Comparison of ENCODE assay signal across 8 cellular contexts in the genomic region with DNA sequence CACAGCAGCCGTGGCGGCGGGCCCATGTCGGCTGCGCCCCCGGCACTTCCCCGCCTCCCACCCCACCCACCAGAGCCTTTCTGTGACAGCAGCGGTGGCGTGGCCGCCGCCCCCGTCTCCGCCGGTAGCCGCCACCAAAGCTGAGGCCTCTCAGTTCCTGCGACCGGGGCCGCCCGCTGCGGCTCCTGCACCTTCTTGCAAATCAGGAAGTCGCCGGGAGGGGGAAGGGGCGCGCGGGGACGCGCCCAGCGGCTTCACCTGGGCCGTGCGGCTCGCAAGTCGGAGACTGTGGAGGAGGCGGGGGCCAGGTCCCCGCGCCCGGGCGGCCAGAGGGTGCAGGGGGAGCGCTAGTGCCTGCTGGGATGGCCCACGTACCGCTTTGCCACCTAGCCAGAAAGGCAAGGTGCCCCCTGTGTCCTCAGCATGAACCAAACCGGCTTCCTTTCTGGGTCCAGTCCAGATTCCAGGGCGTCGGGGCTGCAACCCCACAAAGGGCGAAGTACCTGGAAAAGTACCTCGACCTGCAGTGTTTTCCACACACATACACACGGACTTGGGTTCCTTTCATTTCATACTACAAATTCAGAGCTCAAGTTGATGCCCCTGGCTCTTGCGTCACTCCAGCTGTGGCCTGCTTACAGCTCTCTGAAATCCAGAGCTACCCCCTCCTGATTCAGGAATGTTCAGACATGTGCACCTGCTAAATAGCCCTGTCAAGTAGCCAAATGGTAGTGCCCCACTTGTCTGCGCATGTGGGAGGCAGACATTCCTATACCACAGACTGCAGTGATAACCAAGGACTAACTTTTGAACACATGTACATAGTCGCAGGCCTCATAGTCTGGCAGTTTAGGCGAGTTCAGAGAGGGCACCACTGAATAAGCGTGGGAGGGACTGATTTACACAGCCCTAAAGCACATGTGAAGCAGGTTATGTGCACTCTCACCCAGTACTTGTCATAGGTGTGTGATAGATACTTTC. TPM values are rescaled to one million over a fixed set of nuclear protein-coding genes. Genes with fewer than 3 reads are reported as not detected.
DNase-seq lines count a peak whose midpoint lies in the region; ATAC-seq and TF ChIP-seq lines count a peak whose summit lies in the region.

A gene with protein sequence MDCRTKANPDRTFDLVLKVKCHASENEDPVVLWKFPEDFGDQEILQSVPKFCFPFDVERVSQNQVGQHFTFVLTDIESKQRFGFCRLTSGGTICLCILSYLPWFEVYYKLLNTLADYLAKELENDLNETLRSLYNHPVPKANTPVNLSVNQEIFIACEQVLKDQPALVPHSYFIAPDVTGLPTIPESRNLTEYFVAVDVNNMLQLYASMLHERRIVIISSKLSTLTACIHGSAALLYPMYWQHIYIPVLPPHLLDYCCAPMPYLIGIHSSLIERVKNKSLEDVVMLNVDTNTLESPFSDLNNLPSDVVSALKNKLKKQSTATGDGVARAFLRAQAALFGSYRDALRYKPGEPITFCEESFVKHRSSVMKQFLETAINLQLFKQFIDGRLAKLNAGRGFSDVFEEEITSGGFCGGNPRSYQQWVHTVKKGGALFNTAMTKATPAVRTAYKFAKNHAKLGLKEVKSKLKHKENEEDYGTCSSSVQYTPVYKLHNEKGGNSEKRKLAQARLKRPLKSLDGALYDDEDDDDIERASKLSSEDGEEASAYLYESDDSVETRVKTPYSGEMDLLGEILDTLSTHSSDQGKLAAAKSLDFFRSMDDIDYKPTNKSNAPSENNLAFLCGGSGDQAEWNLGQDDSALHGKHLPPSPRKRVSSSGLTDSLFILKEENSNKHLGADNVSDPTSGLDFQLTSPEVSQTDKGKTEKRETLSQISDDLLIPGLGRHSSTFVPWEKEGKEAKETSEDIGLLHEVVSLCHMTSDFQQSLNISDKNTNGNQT (minus strand): TSS at position 199 of the 981 bp plus-strand sequence. CDS start 325 bp downstream, outside the sequence.

- peak in 1 of 2 donors; percentile 27 for TF ChIP-seq POLR2A in uterus (IDR thresholded peaks at IDR 0.05)

- H4K20me1 ChIP-seq in Karpas-422 (ENCODE audit: insufficient read depth, low read depth, low read length), result no peaks in the 10 kb centered on the region

- H3K9me3 ChIP-seq in Karpas-422 (ENCODE audit: low read length) (no peaks in the 10 kb centered on the region), psoas muscle (no peaks in the 10 kb centered on the region), uterus (no peaks in the 10 kb centered on the region)

- peaks cover 20% of the 10 kb centered on the region for H3K36me3 Mint-ChIP-seq in activated naive CD8-positive, alpha-beta T cell treated with anti-CD3 and anti-CD28 coated beads, Interleukin-2, amount 10 ng/mL, durations not matched to agents 7 days and 5 days

- peak within 1 kb of the TSS; percentile 91 for H3K4me2 ChIP-seq in Karpas-422 (ENCODE audit: low read depth, low read length, poor library complexity, severe bottlenecking)

- H3K27me3 ChIP-seq in Karpas-422 (ENCODE audit: low read length) (no peaks in the 10 kb centered on the region), psoas muscle (ENCODE audit: insufficient read depth in 3 of 3, low read length in 2 of 3) (no peaks in the 10 kb centered on the region), uterus (no peaks in the 10 kb centered on the region)

- H3K9ac ChIP-seq in Karpas-422 (ENCODE audit: low read length), result peak within 1 kb of the TSS; percentile 81

- peak within 1 kb of the TSS; percentile 76 for H2AFZ ChIP-seq in Karpas-422 (ENCODE audit: low read length)

- TF ChIP-seq CTCF in psoas muscle (IDR thresholded peaks at IDR 0.05) (peak; percentile 16), uterus (IDR thresholded peaks at IDR 0.05) (peak in 1 of 4 experiments; percentile 8)

- ATAC-seq in GM21825 (IDR thresholded peaks at IDR 0.05; ENCODE audit: unreplicated experiment), result peak; percentile 73
- peak; percentile 65 for ATAC-seq in activated naive CD8-positive, alpha-beta T cell treated with anti-CD3 and anti-CD28 coated beads, Interleukin-2, amount 10 ng/mL, durations not matched to agents 7 days and 5 days (ENCODE audit: low read depth)
- ATAC-seq in left ventricle myocardium superior, result peak; percentile 82
- ATAC-seq in psoas muscle, result peak; percentile 69 to 76 (median 72)

- POLR2A ChIA-PET in activated naive CD8-positive, alpha-beta T cell treated with anti-CD3 and anti-CD28 coated beads, Interleukin-2, amount 10 ng/mL, durations not matched to agents 7 days and 5 days (lab: Charles Lee), result interaction anchor here (0.6 to 2.8 kb wide), 8 partner anchors 8 to 398 kb away, joined by 3 to 15 read pairs (median 4); partner anchors contain the start of gene NEK7

- H3K4me1 Mint-ChIP-seq in activated naive CD8-positive, alpha-beta T cell treated with anti-CD3 and anti-CD28 coated beads, Interleukin-2, amount 10 ng/mL, durations not matched to agents 7 days and 5 days, result peaks cover 53% of the 10 kb centered on the region

- H3K4me3 ChIP-seq in Karpas-422 (ENCODE audit: low read length) (peak within 1 kb of the TSS; percentile 83), psoas muscle (peak within 1 kb of the TSS; percentile 88), uterus (peak within 1 kb of the TSS; percentile 35 to 63)

- H3K79me2 ChIP-seq in Karpas-422 (ENCODE audit: low read length), result peaks cover 38% of the 10 kb centered on the region

- peak within 1 kb of the TSS; percentile 99 for H3K27ac Mint-ChIP-seq in activated naive CD8-positive, alpha-beta T cell treated with anti-CD3 and anti-CD28 coated beads, Interleukin-2, amount 10 ng/mL, durations not matched to agents 7 days and 5 days

- H3K27ac ChIP-seq in Karpas-422 (ENCODE audit: low read length), result peak within 1 kb of the TSS; percentile 67
- peak within 1 kb of the TSS; percentile 88 for H3K27ac ChIP-seq in psoas muscle
- peak within 1 kb of the TSS; percentile 85 to 91 for H3K27ac ChIP-seq in uterus

- H3K4me3 Mint-ChIP-seq in activated naive CD8-positive, alpha-beta T cell treated with anti-CD3 and anti-CD28 coated beads, Interleukin-2, amount 10 ng/mL, durations not matched to agents 7 days and 5 days, result peak within 1 kb of the TSS; percentile 93

- DNase-seq in ELR (ENCODE audit: low read depth) (peak; percentile 60), Karpas-422 (peak; percentile 88), SW480 (ENCODE audit: low spot score) (peak; percentile 85), left ventricle myocardium superior (peak; percentile 83), psoas muscle (peak; percentile 68 to 83), uterus (peak; percentile 43 to 44)
- DNase-seq in activated naive CD8-positive, alpha-beta T cell treated with anti-CD3 and anti-CD28 coated beads, Interleukin-2, amount 10 ng/mL, durations not matched to agents 7 days and 5 days, result peak; percentile 88

- H3K9me3 Mint-ChIP-seq in activated naive CD8-positive, alpha-beta T cell treated with anti-CD3 and anti-CD28 coated beads, Interleukin-2, amount 10 ng/mL, durations not matched to agents 7 days and 5 days, result no peaks in the 10 kb centered on the region

- 7 to 12% (median 7%) methylated on average over 42 to 51 of the region's 51 CpGs for WGBS in psoas muscle, 3 donors

- H3K36me3 ChIP-seq in Karpas-422 (ENCODE audit: insufficient read depth, low read length) (0 out of 2 replicates have a peak, but pooled peaks cover 4% of the 10 kb centered on the region), psoas muscle (ENCODE audit: insufficient read depth in 1 of 2, low read depth in 1 of 2) (no peaks in the 10 kb centered on the region), uterus (no peaks in the 10 kb centered on the region)

- intact Hi-C loops in left ventricle myocardium superior (cut with micrococcal nuclease) (no loop called here), psoas muscle (cut with DNase I) (no loop called here), uterus (cut with DNase I; ENCODE audit: low total_unique reads) (no loop called here)

- H3K9me2 ChIP-seq in Karpas-422 (replicated peaks; ENCODE audit: insufficient read depth, low read length), result no peaks in the 10 kb centered on the region

- H3K27me3 Mint-ChIP-seq in activated naive CD8-positive, alpha-beta T cell treated with anti-CD3 and anti-CD28 coated beads, Interleukin-2, amount 10 ng/mL, durations not matched to agents 7 days and 5 days, result no peaks in the 10 kb centered on the region

- H3K4me1 ChIP-seq in Karpas-422 (ENCODE audit: low read length) (peaks cover 61% of the 10 kb centered on the region), psoas muscle (peaks cover 31% of the 10 kb centered on the region), uterus (no peaks in the 10 kb centered on the region)

RNA-seq across cellular contexts. Expression of the gene that starts here (rescaled TPM):
- total RNA-seq in Karpas-422 (2014; rRNA removed; shearing (Covaris generic); ENCODE audit: low replicate concordance), result 20.9 and 36.0 TPM in 2 replicates
- total RNA-seq in activated naive CD8-positive, alpha-beta T cell treated with anti-CD3 and anti-CD28 coated beads, Interleukin-2, amount 10 ng/mL, durations not matched to agents 7 days and 5 days, result 10 to 100 TPM; 25.5 to 25.9 TPM
- total RNA-seq in left ventricle myocardium superior (26.1 TPM), psoas muscle (10 to 100 TPM in 2 of 4 donors, 1 to 10 TPM in 2; 6.2 to 11.5 (median 9.5) TPM), uterus (10 to 100 TPM in 3 of 4 donors, 1 to 10 TPM in 1; 1.8 to 37.5 (median 19.5) TPM)
- polyA plus RNA-seq in psoas muscle, result 1 to 10 TPM; 1.4 to 4.6 (median 1.6) TPM

Comparison
In these comparisons a context has a peak if more than half of its experiments do, and no peak if none do; other contexts are left out.
1. Peak in every context shown above with its lines: DNase-seq, ATAC-seq, H3K4me3 ChIP-seq and H3K27ac ChIP-seq.